ENCODE assay signal across 8 cellular contexts in the genomic region with DNA sequence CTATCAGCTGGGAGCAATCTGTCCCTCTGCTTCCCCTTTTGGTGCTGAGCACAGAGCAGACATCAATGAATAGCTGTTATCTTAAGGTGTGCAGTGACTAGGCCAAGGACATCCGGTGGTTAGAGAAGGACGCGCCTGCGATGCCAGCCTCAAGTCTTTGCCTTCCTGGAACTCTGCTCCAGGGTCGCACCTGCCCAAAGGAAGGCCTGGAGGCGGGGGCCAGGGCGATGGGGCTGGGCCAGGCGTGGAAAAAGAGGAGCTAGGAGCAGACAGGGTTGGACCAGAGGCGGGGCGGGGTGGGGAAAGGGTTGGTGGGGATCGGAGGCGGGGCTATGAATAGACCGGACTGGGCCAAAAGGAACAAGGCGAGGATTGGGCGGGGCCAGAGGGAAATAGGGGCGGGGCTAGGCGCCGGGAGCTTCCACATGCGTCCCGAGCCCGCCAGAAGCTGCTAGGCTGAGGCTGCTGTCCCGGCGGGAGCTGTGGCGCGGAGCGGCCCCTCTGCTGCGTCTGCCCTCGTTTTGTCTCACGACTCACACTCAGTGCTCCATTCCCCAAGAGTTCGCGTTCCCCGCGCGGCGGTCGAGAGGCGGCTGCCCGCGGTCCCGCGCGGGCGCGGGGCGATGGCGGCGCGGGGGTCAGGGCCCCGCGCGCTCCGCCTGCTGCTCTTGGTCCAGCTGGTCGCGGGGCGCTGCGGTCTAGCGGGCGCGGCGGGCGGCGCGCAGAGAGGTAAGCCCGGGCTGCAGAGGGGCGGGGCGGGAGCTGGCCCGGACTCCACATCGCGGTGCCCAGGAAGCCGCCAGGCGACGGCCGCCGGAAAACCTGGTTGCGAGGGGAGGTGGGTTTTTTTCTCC.
DNase-seq lines count a peak whose midpoint lies in the region; ATAC-seq and TF ChIP-seq lines count a peak whose summit lies in the region.

A gene (plus strand): TSS at position 424 of the 854 bp plus-strand sequence. CDS start 200 bp downstream, at position 624.

- TF ChIP-seq CTCF in GM12865 (IDR thresholded peaks at IDR 0.05; ENCODE audit: insufficient read depth, low read depth, low read length, missing control alignments), result no peak

- no peaks in the 10 kb centered on the region for H3K9me3 Mint-ChIP-seq in T-helper 2 cell treated with Interferon-gamma antibody and Interleukin-4, amounts not matched to agents 5 μg/mL and 100 μg/mL, for 36 hours

- peak within 1 kb of the TSS; percentile 88 for H3K4me3 Mint-ChIP-seq in T-helper 2 cell treated with Interferon-gamma antibody and Interleukin-4, amounts not matched to agents 5 μg/mL and 100 μg/mL, for 36 hours

- ATAC-seq in HG02852 (IDR thresholded peaks at IDR 0.05; ENCODE audit: unreplicated experiment) (peak; percentile 84), GM18520 (IDR thresholded peaks at IDR 0.05; ENCODE audit: unreplicated experiment) (no peak)

- H3K27ac ChIP-seq in iPS DF 6.9 (ENCODE audit: low read length), result no peak within 1 kb of the TSS

- peak; percentile 87 for DNase-seq in GM12865 (ENCODE audit: low read depth)
- DNase-seq in NCI-H1694 treated with DMSO at 0.1 percent for 48 hours (lab: John Stamatoyannopoulos, UW), result peak; percentile 80
- peak; percentile 66 for DNase-seq in T-helper 2 cell treated with Interferon-gamma antibody and Interleukin-4, amounts not matched to agents 5 μg/mL and 100 μg/mL, for 36 hours (ENCODE audit: low spot score)
- peak; percentile 92 for DNase-seq in astrocyte of the hippocampus (ENCODE audit: low read depth, low spot score)
- DNase-seq in iPS DF 6.9 (ENCODE audit: low read depth, low spot score), result peak; percentile 85
- DNase-seq in smooth muscle cell of the brain vasculature (ENCODE audit: low read depth, low spot score), result peak; percentile 43

- H3K4me3 ChIP-seq in GM12865 (ENCODE audit: low read depth, low read length), result peak within 1 kb of the TSS; percentile 73
- peak within 1 kb of the TSS; percentile 84 for H3K4me3 ChIP-seq in iPS DF 6.9 (ENCODE audit: low read length)

- no peaks in the 10 kb centered on the region for H3K36me3 Mint-ChIP-seq in T-helper 2 cell treated with Interferon-gamma antibody and Interleukin-4, amounts not matched to agents 5 μg/mL and 100 μg/mL, for 36 hours (ENCODE audit: low read depth)

- peak within 1 kb of the TSS; percentile 60 for H3K27ac Mint-ChIP-seq in T-helper 2 cell treated with Interferon-gamma antibody and Interleukin-4, amounts not matched to agents 5 μg/mL and 100 μg/mL, for 36 hours

- H3K36me3 ChIP-seq in iPS DF 6.9 (ENCODE audit: control insufficient read depth, insufficient read depth, low read length), result no peaks in the 10 kb centered on the region

- no CpG with 5 or more reads among the region's 75 CpGs for WGBS in iPS DF 6.9 (ENCODE audit: insufficient coverage, insufficient read length)

- no peaks in the 10 kb centered on the region for H3K4me1 ChIP-seq in iPS DF 6.9 (ENCODE audit: control insufficient read depth, insufficient read depth, low read length)

- H3K4me1 Mint-ChIP-seq in T-helper 2 cell treated with Interferon-gamma antibody and Interleukin-4, amounts not matched to agents 5 μg/mL and 100 μg/mL, for 36 hours (ENCODE audit: low read depth), result peaks cover 25% of the 10 kb centered on the region

- no peaks in the 10 kb centered on the region for H3K27me3 ChIP-seq in iPS DF 6.9 (ENCODE audit: control insufficient read depth, insufficient read depth, low read length)

- H3K9me3 ChIP-seq in iPS DF 6.9 (ENCODE audit: control insufficient read depth, insufficient read depth, low read length), result no peaks in the 10 kb centered on the region

- H3K27me3 Mint-ChIP-seq in T-helper 2 cell treated with Interferon-gamma antibody and Interleukin-4, amounts not matched to agents 5 μg/mL and 100 μg/mL, for 36 hours (ENCODE audit: low read depth), result peaks cover 22% of the 10 kb centered on the region
